Comparison of ENCODE assay signal across 8 cellular contexts in the genomic region with DNA sequence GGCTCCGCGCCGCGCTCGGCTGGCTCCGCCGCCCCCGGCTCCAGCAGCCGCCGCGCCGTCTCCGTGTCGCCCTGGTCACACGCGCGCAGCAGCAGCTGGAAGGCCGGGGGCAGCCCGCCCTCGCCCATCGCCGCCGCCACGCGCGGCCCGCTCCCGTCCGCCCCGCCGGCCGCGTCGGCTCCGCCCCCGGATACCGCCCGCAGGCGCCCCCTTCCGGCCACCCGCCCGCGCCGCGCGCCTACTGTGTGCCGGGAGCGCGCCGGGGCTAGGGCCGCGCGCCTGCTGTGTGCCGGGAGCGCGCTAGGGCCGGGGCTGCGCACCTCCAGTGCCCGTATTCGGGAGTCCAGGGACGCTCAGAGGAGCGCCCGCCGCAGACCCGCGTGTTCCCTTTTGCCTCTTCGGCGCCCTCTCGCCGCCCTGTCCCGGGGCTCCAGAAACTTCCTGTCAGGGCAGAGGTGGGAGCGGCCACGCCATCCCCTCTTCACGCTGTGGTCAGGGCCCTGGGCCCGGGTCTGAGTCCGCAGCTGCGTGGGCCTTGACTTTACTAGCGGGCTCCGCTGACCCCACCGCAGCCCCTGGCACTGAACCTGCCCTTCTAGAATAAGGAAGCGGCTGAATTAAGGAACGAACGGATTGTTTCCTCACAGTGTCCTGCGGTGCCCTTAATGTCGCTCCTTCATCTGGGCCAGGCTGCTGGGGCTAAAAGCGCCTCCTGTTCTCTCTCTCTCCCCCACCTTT. TPM values are rescaled to one million over a fixed set of nuclear protein-coding genes. Genes with fewer than 3 reads are reported as not detected.
DNase-seq lines count a peak whose midpoint lies in the region; ATAC-seq and TF ChIP-seq lines count a peak whose summit lies in the region.

A gene (minus strand): TSS at position 192 of the 738 bp plus-strand sequence. CDS start 64 bp downstream, at position 128.

- H3K9me3 ChIP-seq in DND-41 (ENCODE audit: insufficient read depth, low read length, severe bottlenecking), result no peaks in the 10 kb centered on the region
- H3K9me3 ChIP-seq in adipocyte (ENCODE audit: control insufficient read depth, low read length), result peaks cover 5% of the 10 kb centered on the region
- H3K9me3 ChIP-seq in heart right ventricle, result peaks cover 0 to 12% (median 0%) of the 10 kb centered on the region in 11 donors

- TF ChIP-seq CTCF in DND-41 (IDR thresholded peaks at IDR 0.05; ENCODE audit: borderline replicate concordance, extremely low read depth, low read length, poor library complexity, severe bottlenecking) (peak; percentile 52), heart right ventricle (IDR thresholded peaks at IDR 0.05) (peak; percentile 38 to 67 (median 52)), type B pancreatic cell (conservative IDR thresholded peaks at IDR 0.05) (peak; percentile 70)

- intact Hi-C loops in heart right ventricle (cut with DNase I), result no loop called here
- intact Hi-C loops in posterior vena cava (cut with DNase I), result no loop called here

- peaks cover 12% of the 10 kb centered on the region for H3K36me3 Mint-ChIP-seq in type B pancreatic cell

- in situ Hi-C loops in KBM-7 (cut with MboI; ENCODE audit: low pct_unique_long_range_greater_than_20kb, low sequenced_read_pairs), result no loop called here

- no peaks in the 10 kb centered on the region for H3K79me2 ChIP-seq in DND-41 (ENCODE audit: insufficient read depth, low read length)

- peak within 1 kb of the TSS; percentile 75 for H3K4me2 ChIP-seq in DND-41 (ENCODE audit: insufficient read depth, low read length)

- H3K27ac ChIP-seq in DND-41 (ENCODE audit: low read length) (no peak within 1 kb of the TSS), heart right ventricle (peak within 1 kb of the TSS in 9 of 10 donors; percentile 53 to 82 (median 72))

- no peaks in the 10 kb centered on the region for H3K9me3 Mint-ChIP-seq in type B pancreatic cell

- peak within 1 kb of the TSS; percentile 83 for H2AFZ ChIP-seq in DND-41 (ENCODE audit: low read depth, low read length)

- H3K4me3 Mint-ChIP-seq in type B pancreatic cell, result peak within 1 kb of the TSS; percentile 88

- ATAC-seq in DND-41 (ENCODE audit: insufficient read depth, low read depth) (peak; percentile 91), GM21576 (IDR thresholded peaks at IDR 0.05; ENCODE audit: unreplicated experiment) (peak; percentile 91), heart right ventricle (peak; percentile 93 to 97 (median 95))

- peak within 1 kb of the TSS; percentile 21 to 59; a peak in 3 of 4 replicates for H3K4me3 ChIP-seq in DND-41 (ENCODE audit: low read depth in 1 of 2, low read length in 2 of 2)
- peak within 1 kb of the TSS; percentile 86 for H3K4me3 ChIP-seq in adipocyte (ENCODE audit: low read length)
- H3K4me3 ChIP-seq in heart right ventricle, result peak within 1 kb of the TSS; percentile 32 to 79 (median 71)

- H3K36me3 ChIP-seq in DND-41 (ENCODE audit: insufficient read depth, low read length) (no peaks in the 10 kb centered on the region), adipocyte (ENCODE audit: control insufficient read depth, insufficient read depth, low read length, severe bottlenecking) (no peaks in the 10 kb centered on the region), heart right ventricle (no peaks in the 10 kb centered on the region)

- H4K20me1 ChIP-seq in DND-41 (ENCODE audit: insufficient read depth, low read length), result no peaks in the 10 kb centered on the region

- DNase-seq in DND-41 (peak; percentile 65), KBM-7 (peak; percentile 81), SW480 (ENCODE audit: low spot score) (peak; percentile 63), adipocyte (ENCODE audit: low read depth) (peak; percentile 94), heart right ventricle (peak; percentile 74 to 89), posterior vena cava (ENCODE audit: low spot score) (peak; percentile 94), type B pancreatic cell (ENCODE audit: extremely low spot score, unreplicated experiment) (peak; percentile 95)

- WGBS in heart right ventricle, 2 donors, result 4 to 7% methylated on average over 50 to 86 of the region's 86 CpGs

- peaks cover 20% of the 10 kb centered on the region for H3K4me1 ChIP-seq in DND-41 (ENCODE audit: insufficient read depth, low read length)
- H3K4me1 ChIP-seq in adipocyte (ENCODE audit: control insufficient read depth, insufficient read depth, low read length), result peaks cover 11% of the 10 kb centered on the region
- H3K4me1 ChIP-seq in heart right ventricle, result peaks cover 0 to 19% (median 10%) of the 10 kb centered on the region in 9 donors

- peaks cover 5% of the 10 kb centered on the region for H3K27me3 Mint-ChIP-seq in type B pancreatic cell

- peaks cover 9% of the 10 kb centered on the region for H3K27me3 ChIP-seq in DND-41 (ENCODE audit: insufficient read depth, low read length, poor library complexity)
- no peaks in the 10 kb centered on the region for H3K27me3 ChIP-seq in adipocyte (replicated peaks; ENCODE audit: control insufficient read depth, insufficient read depth, low read length)
- peaks cover 0 to 12% (median 0%) of the 10 kb centered on the region in 7 donors for H3K27me3 ChIP-seq in heart right ventricle

- peaks cover 27% of the 10 kb centered on the region for H3K4me1 Mint-ChIP-seq in type B pancreatic cell (ENCODE audit: unreplicated experiment)

- peak within 1 kb of the TSS; percentile 76 for H3K27ac Mint-ChIP-seq in type B pancreatic cell

- H3K9ac ChIP-seq in DND-41 (ENCODE audit: low read depth, low read length) (peak within 1 kb of the TSS; percentile 59), adipocyte (ENCODE audit: low read length) (peak within 1 kb of the TSS; percentile 88)

RNA-seq across cellular contexts. Expression of the gene that starts here (rescaled TPM):
- total RNA-seq in heart right ventricle (1 to 10 TPM; 3.1 to 5.4 (median 4.1) TPM), posterior vena cava (10 to 100 TPM; 15.5 to 18.6 TPM), type B pancreatic cell (ENCODE audit: low replicate concordance) (25.2 and 32.2 TPM in 2 replicates)
- polyA plus RNA-seq in heart right ventricle, result 1 to 10 TPM; 6.9 to 8.0 TPM
